Comparison of ENCODE assay signal across 1 cellular context in genomic region chr6:63418741-63419140, GRCh38.
TF ChIP-seq lines count a peak whose summit lies in the region.

No MANE protein-coding gene starts in this region.

TF ChIP-seq in HepG2, 621 proteins besides CTCF, POLR2A, EP300 and RAD21 (continued from another document and continues in another):
- no peak for TF ChIP-seq PBX3 (CRISPR knock-in tag; IDR thresholded peaks at IDR 0.05; ENCODE audit: borderline replicate concordance)
- 0 out of 2 replicates have a peak, but pooled peaks have one; percentile 22 for TF ChIP-seq ZNF354B (CRISPR knock-in tag; IDR thresholded peaks at IDR 0.05)
- TF ChIP-seq STAT5B (CRISPR knock-in tag; IDR thresholded peaks at IDR 0.05) = no peak
- TF ChIP-seq ZFP82 (CRISPR knock-in tag; IDR thresholded peaks at IDR 0.05; ENCODE audit: borderline replicate concordance) = no peak
- 0 out of 2 replicates have a peak, but pooled peaks have one; percentile 48 for TF ChIP-seq ZGPAT (CRISPR knock-in tag; IDR thresholded peaks at IDR 0.05)
- peak; percentile 79 for TF ChIP-seq PRPF4 (IDR thresholded peaks at IDR 0.05; ENCODE audit: low read depth, low read length, poor library complexity, severe bottlenecking)
- TF ChIP-seq SNAPC4 (CRISPR knock-in tag; IDR thresholded peaks at IDR 0.05) = 0 out of 2 replicates have a peak, but pooled peaks have one; percentile 6
- TF ChIP-seq SMYD3 (CRISPR knock-in tag; IDR thresholded peaks at IDR 0.05) = 0 out of 2 replicates have a peak, but pooled peaks have one; percentile 43
- 0 out of 2 replicates have a peak, but pooled peaks have one; percentile 65 for TF ChIP-seq ZNF878 (CRISPR knock-in tag; IDR thresholded peaks at IDR 0.05)
- peak; percentile 30; the same call in 1 of the 2 replicates for TF ChIP-seq AHDC1 (CRISPR knock-in tag; IDR thresholded peaks at IDR 0.05; ENCODE audit: borderline replicate concordance)
- TF ChIP-seq HNF4G (IDR thresholded peaks at IDR 0.05; ENCODE audit: borderline replicate concordance, low read depth, low read length) = peak; percentile 82; the same call in 1 of the 2 replicates
- no peak; the same call in 1 of the 2 replicates for TF ChIP-seq HNF4G (CRISPR knock-in tag; IDR thresholded peaks at IDR 0.05; ENCODE audit: borderline replicate concordance, low read depth)
- peak; percentile 77; the same call in 1 of the 2 replicates for TF ChIP-seq SNAPC5 (CRISPR knock-in tag; IDR thresholded peaks at IDR 0.05; ENCODE audit: borderline replicate concordance)
- TF ChIP-seq RARG (CRISPR knock-in tag; IDR thresholded peaks at IDR 0.05; ENCODE audit: low read depth) = no peak
- TF ChIP-seq ZNF607 (CRISPR knock-in tag; IDR thresholded peaks at IDR 0.05; ENCODE audit: borderline replicate concordance) = 0 out of 2 replicates have a peak, but pooled peaks have one; percentile 20
- peak; percentile 93 for TF ChIP-seq HIC2 (CRISPR knock-in tag; IDR thresholded peaks at IDR 0.05; ENCODE audit: low read depth)
- TF ChIP-seq ZNF652 (CRISPR knock-in tag; IDR thresholded peaks at IDR 0.05; ENCODE audit: borderline replicate concordance, low read depth) = no peak
- peak; percentile 45; the same call in 1 of the 2 replicates for TF ChIP-seq PATZ1 (CRISPR knock-in tag; IDR thresholded peaks at IDR 0.05)
- no peak for TF ChIP-seq ARHGAP35 (CRISPR knock-in tag; IDR thresholded peaks at IDR 0.05; ENCODE audit: borderline replicate concordance)
- TF ChIP-seq REPIN1 (CRISPR knock-in tag; IDR thresholded peaks at IDR 0.05; ENCODE audit: borderline replicate concordance, low read depth) = peak; percentile 62; the same call in 1 of the 2 replicates
- TF ChIP-seq MXD3 (CRISPR knock-in tag; IDR thresholded peaks at IDR 0.05) = no peak
- TF ChIP-seq SALL1 (CRISPR knock-in tag; IDR thresholded peaks at IDR 0.05) = peak; percentile 68
- 0 out of 2 replicates have a peak, but pooled peaks have one; percentile 10 for TF ChIP-seq BCL6 (CRISPR knock-in tag; IDR thresholded peaks at IDR 0.05)
- 0 out of 2 replicates have a peak, but pooled peaks have one; percentile 36 for TF ChIP-seq ZNF331 (CRISPR knock-in tag; IDR thresholded peaks at IDR 0.05)
- peak; percentile 55; the same call in 1 of the 2 replicates for TF ChIP-seq ZNF205 (CRISPR knock-in tag; IDR thresholded peaks at IDR 0.05)
- TF ChIP-seq ZSCAN5A (CRISPR knock-in tag; IDR thresholded peaks at IDR 0.05; ENCODE audit: borderline replicate concordance) = peak; percentile 76; the same call in 1 of the 2 replicates
- TF ChIP-seq ZNF570 (CRISPR knock-in tag; IDR thresholded peaks at IDR 0.05; ENCODE audit: borderline replicate concordance) = no peak
- TF ChIP-seq ZNF841 (CRISPR knock-in tag; IDR thresholded peaks at IDR 0.05; ENCODE audit: borderline replicate concordance) = no peak
- TF ChIP-seq HNF4A (CRISPR knock-in tag; IDR thresholded peaks at IDR 0.05) = peak; percentile 83
- TF ChIP-seq HNRNPLL (IDR thresholded peaks at IDR 0.05; ENCODE audit: low read depth, low read length, poor library complexity, severe bottlenecking) = no peak
- TF ChIP-seq ZBTB8A (CRISPR knock-in tag; IDR thresholded peaks at IDR 0.05; ENCODE audit: borderline replicate concordance, low read depth) = no peak
- peak; percentile 86 for TF ChIP-seq CEBPG (CRISPR knock-in tag; IDR thresholded peaks at IDR 0.05)
- TF ChIP-seq SETDB1 (CRISPR knock-in tag; IDR thresholded peaks at IDR 0.05; ENCODE audit: borderline replicate concordance) = no peak
- peak; percentile 83 for TF ChIP-seq GATAD2A (CRISPR knock-in tag; IDR thresholded peaks at IDR 0.05)
- TF ChIP-seq CCDC6 (CRISPR knock-in tag; IDR thresholded peaks at IDR 0.05) = 0 out of 2 replicates have a peak, but pooled peaks have one; percentile 43
- 0 out of 2 replicates have a peak, but pooled peaks have one; percentile 43 for TF ChIP-seq MIXL1 (CRISPR knock-in tag; IDR thresholded peaks at IDR 0.05)
- TF ChIP-seq ERF (CRISPR knock-in tag; IDR thresholded peaks at IDR 0.05) = 0 out of 2 replicates have a peak, but pooled peaks have one; percentile 41
- TF ChIP-seq SIX4 (CRISPR knock-in tag; IDR thresholded peaks at IDR 0.05) = no peak
- TF ChIP-seq HDAC1 (CRISPR knock-in tag; IDR thresholded peaks at IDR 0.05) = 0 out of 2 replicates have a peak, but pooled peaks have one; percentile 34
- TF ChIP-seq ARID2 (CRISPR knock-in tag; IDR thresholded peaks at IDR 0.05; ENCODE audit: borderline replicate concordance) = peak; percentile 76; the same call in 1 of the 2 replicates
- TF ChIP-seq ZMYM4 (CRISPR knock-in tag; IDR thresholded peaks at IDR 0.05) = peak; percentile 64; the same call in 1 of the 2 replicates
- peak; percentile 64; the same call in 1 of the 2 replicates for TF ChIP-seq ELF3 (CRISPR knock-in tag; IDR thresholded peaks at IDR 0.05)
